ENCODE assay signal across 24 cellular contexts in genomic region chr2:170745263-170745662, GRCh38. TPM values are rescaled to one million over a fixed set of nuclear protein-coding genes. Genes with fewer than 3 reads are reported as not detected.
"Had no signal": no experiment of that assay in that cellular context is flagged by ENCODE, and none has a peak within 500 bp of the region (broad histone marks: within the 10 kb centered on the region; RNA-seq: fewer than 3 reads in every experiment).

No MANE protein-coding gene starts in this region.

- H3K9me3 ChIP-seq: sigmoid colon, testis, upper lobe of right lung, vagina had no signal

- H3K4me3 ChIP-seq: heart left ventricle, sigmoid colon, skin epidermis, testis, tibial nerve, upper lobe of right lung, vagina had no signal

- H3K4me1 ChIP-seq: sigmoid colon, testis, tibial nerve, vagina had no signal

- ATAC-seq: esophagus mucosa; heart left ventricle; naive thymus-derived CD4-positive, alpha-beta T cell; stimulated activated naive B cell treated with anti-CD40 and anti-IgM and Interleukin-4, amounts not matched to agents 10 μg/mL and 1 μg/mL and 100 μg/mL, for 72 hours; stimulated activated naive CD8-positive, alpha-beta T cell treated with anti-CD3 and anti-CD28 coated beads, Interleukin-15, amount 100 ng/mL, for 72 hours had no signal

- H3K27me3 ChIP-seq: sigmoid colon, testis, tibial nerve, upper lobe of right lung, vagina had no signal

- DNase-seq: effector memory CD4-positive, alpha-beta T cell; heart left ventricle; hippocampal formation; mesendoderm; naive thymus-derived CD4-positive, alpha-beta T cell; posterior cingulate gyrus; sigmoid colon; stimulated activated CD4-positive, alpha-beta T cell treated with anti-CD3 and anti-CD28 coated beads, Interleukin-2, amount 100 ng/mL, for 24 hours; stimulated activated CD4-positive, alpha-beta T cell treated with anti-CD3 and anti-CD28 coated beads, Interleukin-4, amount 100 ng/mL, for 4 hours; stimulated activated naive B cell treated with anti-CD40 and anti-IgM and Interleukin-4, amounts not matched to agents 10 μg/mL and 1 μg/mL and 100 μg/mL, for 72 hours; stimulated activated naive CD8-positive, alpha-beta T cell treated with anti-CD3 and anti-CD28 coated beads, Interleukin-15, amount 100 ng/mL, for 72 hours; testis; upper lobe of right lung had no signal

- H3K36me3 ChIP-seq: heart left ventricle, sigmoid colon, tibial nerve, upper lobe of right lung, vagina had no signal

- H3K27ac ChIP-seq: heart left ventricle, sigmoid colon, skin epidermis, testis, tibial nerve, vagina had no signal

RNA-seq across cellular contexts. Expression of gene ERICH2, which starts 24.9 kb away (rescaled TPM):
- total RNA-seq: esophagus mucosa; frontal cortex; glomerular endothelial cell; lung microvascular endothelial cell; naive thymus-derived CD4-positive, alpha-beta T cell; osteocyte; pulmonary artery endothelial cell; sigmoid colon; vagina had no signal
- polyA plus RNA-seq: fibroblast of lung; naive thymus-derived CD4-positive, alpha-beta T cell; sigmoid colon had no signal

RNA-seq across cellular contexts. Expression of gene SP5, which starts 30.1 kb away (rescaled TPM):
- total RNA-seq: kidney epithelial cell; lung microvascular endothelial cell; naive thymus-derived CD4-positive, alpha-beta T cell; osteocyte; pulmonary artery endothelial cell had no signal
- polyA plus RNA-seq: fibroblast of lung; naive thymus-derived CD4-positive, alpha-beta T cell had no signal
